1 cellular context compared by ENCODE assay signal in genomic region chr4:78776031-78776728, GRCh38.
TF ChIP-seq lines count a peak whose summit lies in the region.

BMP2K (plus strand) TSS chr4:78776350; CDS start chr4:78776544, 194 bp downstream.

TF ChIP-seq in K562, 482 proteins besides CTCF, POLR2A, EP300 and RAD21 (continued from another document and continues in another):
- TF ChIP-seq ELK1 (CRISPR knock-in tag; IDR thresholded peaks at IDR 0.05) (no peak), ZNF354B (CRISPR knock-in tag; IDR thresholded peaks at IDR 0.05) (no peak), BRF1 (IDR thresholded peaks at IDR 0.05; ENCODE audit: borderline replicate concordance, extremely low read depth, insufficient read length) (no peak), ZBTB1 (CRISPR knock-in tag; IDR thresholded peaks at IDR 0.05; ENCODE audit: borderline replicate concordance, low read depth) (peak; percentile 96), ZNF444 (CRISPR knock-in tag; IDR thresholded peaks at IDR 0.05) (no peak), MCM5 (IDR thresholded peaks at IDR 0.05; ENCODE audit: low read depth) (no peak), ZNF23 (CRISPR knock-in tag; IDR thresholded peaks at IDR 0.05) (no peak), ERF (CRISPR knock-in tag; IDR thresholded peaks at IDR 0.05) (no peak), EGR1 (conservative IDR thresholded peaks at IDR 0.05) (peak; percentile 30; the same call in 1 of the 2 replicates), ZNF217 (CRISPR knock-in tag; IDR thresholded peaks at IDR 0.05) (no peak), CHCHD3 (CRISPR knock-in tag; IDR thresholded peaks at IDR 0.05) (no peak), ETS1 (conservative IDR thresholded peaks at IDR 0.05; ENCODE audit: control insufficient read depth, low read depth, low read length) (peak; percentile 64; the same call in 1 of the 2 replicates), TAL1 (IDR thresholded peaks at IDR 0.05) (no peak), ZNF668 (CRISPR knock-in tag; IDR thresholded peaks at IDR 0.05) (no peak), ZFPM2 (CRISPR knock-in tag; IDR thresholded peaks at IDR 0.05) (no peak), ZEB2 (IDR thresholded peaks at IDR 0.05) (no peak), DEAF1 (CRISPR knock-in tag; IDR thresholded peaks at IDR 0.05) (no peak), GATA2 (CRISPR knock-in tag; IDR thresholded peaks at IDR 0.05) (no peak), HNRNPLL (IDR thresholded peaks at IDR 0.05; ENCODE audit: low read depth, low read length, poor library complexity, severe bottlenecking) (no peak), SIN3B (IDR thresholded peaks at IDR 0.05; ENCODE audit: low read depth) (peak; percentile 7; the same call in 1 of the 2 replicates), HIVEP1 (CRISPR knock-in tag; IDR thresholded peaks at IDR 0.05) (no peak), MXI1 (IDR thresholded peaks at IDR 0.05; ENCODE audit: low read depth, low read length) (no peak), GATAD2B (IDR thresholded peaks at IDR 0.05; ENCODE audit: borderline replicate concordance) (peak; percentile 77), ZNF785 (CRISPR knock-in tag; IDR thresholded peaks at IDR 0.05) (no peak), NELFE (IDR thresholded peaks at IDR 0.05; ENCODE audit: insufficient read depth, insufficient read length) (no peak), ZNF282 (CRISPR knock-in tag; IDR thresholded peaks at IDR 0.05) (no peak), BCLAF1 (IDR thresholded peaks at IDR 0.05; ENCODE audit: borderline replicate concordance in 1 of 2, control insufficient read depth in 1 of 2, low read depth in 2 of 2, low read length in 1 of 2) (no peak), MBD2 (IDR thresholded peaks at IDR 0.05; ENCODE audit: borderline replicate concordance, low read depth) (peak; percentile 39; the same call in 1 of the 2 replicates), RB1 (IDR thresholded peaks at IDR 0.05; ENCODE audit: low read depth) (peak; percentile 75), ZNF717 (CRISPR knock-in tag; IDR thresholded peaks at IDR 0.05) (no peak), ETV6 (IDR thresholded peaks at IDR 0.05; ENCODE audit: borderline replicate concordance in 1 of 2, low read depth in 2 of 2, low read length in 1 of 2) (no peak), ETV6 (CRISPR knock-in tag; IDR thresholded peaks at IDR 0.05; ENCODE audit: borderline replicate concordance) (no peak), DACH1 (IDR thresholded peaks at IDR 0.05; ENCODE audit: partially characterized antibody) (no peak), NKRF (IDR thresholded peaks at IDR 0.05; ENCODE audit: borderline replicate concordance) (no peak), PKNOX1 (IDR thresholded peaks at IDR 0.05) (no peak), PTBP1 (IDR thresholded peaks at IDR 0.05; ENCODE audit: low read depth, low read length) (no peak)
- TF ChIP-seq, protein P1, sequence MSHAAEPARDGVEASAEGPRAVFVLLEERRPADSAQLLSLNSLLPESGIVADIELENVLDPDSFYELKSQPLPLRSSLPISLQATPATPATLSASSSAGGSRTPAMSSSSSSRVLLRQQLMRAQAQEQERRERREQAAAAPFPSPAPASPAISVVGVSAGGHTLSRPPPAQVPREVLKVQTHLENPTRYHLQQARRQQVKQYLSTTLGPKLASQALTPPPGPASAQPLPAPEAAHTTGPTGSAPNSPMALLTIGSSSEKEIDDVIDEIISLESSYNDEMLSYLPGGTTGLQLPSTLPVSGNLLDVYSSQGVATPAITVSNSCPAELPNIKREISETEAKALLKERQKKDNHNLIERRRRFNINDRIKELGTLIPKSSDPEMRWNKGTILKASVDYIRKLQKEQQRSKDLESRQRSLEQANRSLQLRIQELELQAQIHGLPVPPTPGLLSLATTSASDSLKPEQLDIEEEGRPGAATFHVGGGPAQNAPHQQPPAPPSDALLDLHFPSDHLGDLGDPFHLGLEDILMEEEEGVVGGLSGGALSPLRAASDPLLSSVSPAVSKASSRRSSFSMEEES (CRISPR knock-in tag; IDR thresholded peaks at IDR 0.05) = no peak
- TF ChIP-seq, protein P2, sequence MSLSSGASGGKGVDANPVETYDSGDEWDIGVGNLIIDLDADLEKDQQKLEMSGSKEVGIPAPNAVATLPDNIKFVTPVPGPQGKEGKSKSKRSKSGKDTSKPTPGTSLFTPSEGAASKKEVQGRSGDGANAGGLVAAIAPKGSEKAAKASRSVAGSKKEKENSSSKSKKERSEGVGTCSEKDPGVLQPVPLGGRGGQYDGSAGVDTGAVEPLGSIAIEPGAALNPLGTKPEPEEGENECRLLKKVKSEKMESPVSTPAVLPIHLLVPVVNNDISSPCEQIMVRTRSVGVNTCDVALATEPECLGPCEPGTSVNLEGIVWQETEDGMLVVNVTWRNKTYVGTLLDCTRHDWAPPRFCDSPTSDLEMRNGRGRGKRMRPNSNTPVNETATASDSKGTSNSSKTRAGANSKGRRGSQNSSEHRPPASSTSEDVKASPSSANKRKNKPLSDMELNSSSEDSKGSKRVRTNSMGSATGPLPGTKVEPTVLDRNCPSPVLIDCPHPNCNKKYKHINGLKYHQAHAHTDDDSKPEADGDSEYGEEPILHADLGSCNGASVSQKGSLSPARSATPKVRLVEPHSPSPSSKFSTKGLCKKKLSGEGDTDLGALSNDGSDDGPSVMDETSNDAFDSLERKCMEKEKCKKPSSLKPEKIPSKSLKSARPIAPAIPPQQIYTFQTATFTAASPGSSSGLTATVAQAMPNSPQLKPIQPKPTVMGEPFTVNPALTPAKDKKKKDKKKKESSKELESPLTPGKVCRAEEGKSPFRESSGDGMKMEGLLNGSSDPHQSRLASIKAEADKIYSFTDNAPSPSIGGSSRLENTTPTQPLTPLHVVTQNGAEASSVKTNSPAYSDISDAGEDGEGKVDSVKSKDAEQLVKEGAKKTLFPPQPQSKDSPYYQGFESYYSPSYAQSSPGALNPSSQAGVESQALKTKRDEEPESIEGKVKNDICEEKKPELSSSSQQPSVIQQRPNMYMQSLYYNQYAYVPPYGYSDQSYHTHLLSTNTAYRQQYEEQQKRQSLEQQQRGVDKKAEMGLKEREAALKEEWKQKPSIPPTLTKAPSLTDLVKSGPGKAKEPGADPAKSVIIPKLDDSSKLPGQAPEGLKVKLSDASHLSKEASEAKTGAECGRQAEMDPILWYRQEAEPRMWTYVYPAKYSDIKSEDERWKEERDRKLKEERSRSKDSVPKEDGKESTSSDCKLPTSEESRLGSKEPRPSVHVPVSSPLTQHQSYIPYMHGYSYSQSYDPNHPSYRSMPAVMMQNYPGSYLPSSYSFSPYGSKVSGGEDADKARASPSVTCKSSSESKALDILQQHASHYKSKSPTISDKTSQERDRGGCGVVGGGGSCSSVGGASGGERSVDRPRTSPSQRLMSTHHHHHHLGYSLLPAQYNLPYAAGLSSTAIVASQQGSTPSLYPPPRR (CRISPR knock-in tag; IDR thresholded peaks at IDR 0.05; ENCODE audit: borderline replicate concordance) = no peak
- TF ChIP-seq, protein P3, sequence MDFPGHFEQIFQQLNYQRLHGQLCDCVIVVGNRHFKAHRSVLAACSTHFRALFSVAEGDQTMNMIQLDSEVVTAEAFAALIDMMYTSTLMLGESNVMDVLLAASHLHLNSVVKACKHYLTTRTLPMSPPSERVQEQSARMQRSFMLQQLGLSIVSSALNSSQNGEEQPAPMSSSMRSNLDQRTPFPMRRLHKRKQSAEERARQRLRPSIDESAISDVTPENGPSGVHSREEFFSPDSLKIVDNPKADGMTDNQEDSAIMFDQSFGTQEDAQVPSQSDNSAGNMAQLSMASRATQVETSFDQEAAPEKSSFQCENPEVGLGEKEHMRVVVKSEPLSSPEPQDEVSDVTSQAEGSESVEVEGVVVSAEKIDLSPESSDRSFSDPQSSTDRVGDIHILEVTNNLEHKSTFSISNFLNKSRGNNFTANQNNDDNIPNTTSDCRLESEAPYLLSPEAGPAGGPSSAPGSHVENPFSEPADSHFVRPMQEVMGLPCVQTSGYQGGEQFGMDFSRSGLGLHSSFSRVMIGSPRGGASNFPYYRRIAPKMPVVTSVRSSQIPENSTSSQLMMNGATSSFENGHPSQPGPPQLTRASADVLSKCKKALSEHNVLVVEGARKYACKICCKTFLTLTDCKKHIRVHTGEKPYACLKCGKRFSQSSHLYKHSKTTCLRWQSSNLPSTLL (IDR thresholded peaks at IDR 0.05) = no peak
- TF ChIP-seq, protein P4, sequence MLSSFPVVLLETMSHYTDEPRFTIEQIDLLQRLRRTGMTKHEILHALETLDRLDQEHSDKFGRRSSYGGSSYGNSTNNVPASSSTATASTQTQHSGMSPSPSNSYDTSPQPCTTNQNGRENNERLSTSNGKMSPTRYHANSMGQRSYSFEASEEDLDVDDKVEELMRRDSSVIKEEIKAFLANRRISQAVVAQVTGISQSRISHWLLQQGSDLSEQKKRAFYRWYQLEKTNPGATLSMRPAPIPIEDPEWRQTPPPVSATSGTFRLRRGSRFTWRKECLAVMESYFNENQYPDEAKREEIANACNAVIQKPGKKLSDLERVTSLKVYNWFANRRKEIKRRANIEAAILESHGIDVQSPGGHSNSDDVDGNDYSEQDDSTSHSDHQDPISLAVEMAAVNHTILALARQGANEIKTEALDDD (IDR thresholded peaks at IDR 0.05) = no peak
- TF ChIP-seq, protein P5, sequence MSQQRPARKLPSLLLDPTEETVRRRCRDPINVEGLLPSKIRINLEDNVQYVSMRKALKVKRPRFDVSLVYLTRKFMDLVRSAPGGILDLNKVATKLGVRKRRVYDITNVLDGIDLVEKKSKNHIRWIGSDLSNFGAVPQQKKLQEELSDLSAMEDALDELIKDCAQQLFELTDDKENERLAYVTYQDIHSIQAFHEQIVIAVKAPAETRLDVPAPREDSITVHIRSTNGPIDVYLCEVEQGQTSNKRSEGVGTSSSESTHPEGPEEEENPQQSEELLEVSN (IDR thresholded peaks at IDR 0.05; ENCODE audit: borderline replicate concordance in 1 of 2, extremely low read depth in 1 of 2, insufficient read depth in 1 of 2, insufficient read length in 1 of 2, low read depth in 1 of 2, low read length in 1 of 2, poor library complexity in 1 of 2, severe bottlenecking in 1 of 2) = peak in 1 of 2 experiments; percentile 38
